8 cellular contexts compared by ENCODE assay signal in the genomic region with DNA sequence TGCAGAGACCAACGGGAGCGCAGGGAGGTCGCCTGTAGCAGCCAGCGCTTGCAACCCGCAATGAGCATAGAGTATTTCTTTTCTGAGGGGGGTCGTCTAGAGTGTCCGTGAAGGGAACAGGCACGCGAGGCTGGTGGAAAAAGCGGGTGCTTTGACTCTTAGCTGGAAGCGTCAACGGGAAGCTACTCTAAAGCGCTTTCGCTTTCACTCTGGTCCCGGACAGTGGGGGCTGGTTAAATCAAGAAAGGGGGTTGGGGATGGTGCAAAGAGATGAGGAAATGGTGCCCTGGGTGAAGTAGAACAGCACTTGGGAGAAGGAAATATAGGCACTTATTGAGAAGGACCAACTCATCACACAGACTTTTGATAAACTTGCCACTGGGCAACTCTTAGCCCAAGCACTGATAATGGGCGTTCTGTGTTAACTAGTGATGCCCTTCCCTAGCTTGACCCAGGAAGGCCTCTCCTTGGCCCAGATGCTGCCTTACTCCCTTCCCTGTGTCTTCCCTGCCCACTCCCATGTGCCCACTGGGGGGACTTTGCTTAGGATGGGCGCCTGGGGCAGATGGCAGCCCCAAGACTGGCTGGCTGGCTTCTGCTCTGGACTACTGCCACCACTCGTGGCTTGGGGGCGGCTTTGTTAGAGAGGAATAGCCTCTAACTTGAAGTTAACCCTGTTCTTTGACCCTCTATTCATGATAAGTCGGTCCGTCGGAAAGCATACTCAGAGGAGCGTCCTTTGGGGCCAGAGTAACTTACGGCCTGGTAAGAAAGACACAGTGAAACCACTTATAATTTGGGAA. TPM values are rescaled to one million over a fixed set of nuclear protein-coding genes. Genes with fewer than 3 reads are reported as not detected.
A peak's percentile ranks its signal among the peaks of the same experiment; 100 is the strongest.
DNase-seq lines count a peak whose midpoint lies in the region; TF ChIP-seq lines count a peak whose summit lies in the region.

No MANE protein-coding gene starts in this region.

- H3K9me3 Mint-ChIP-seq in activated T-helper 2 cell treated with anti-CD3 and anti-CD28 coated beads, Interferon-gamma antibody, Interleukin-2, Interleukin-4, amounts not matched to agents 10 μg/mL and 5 μg/mL and 100 μg/mL, durations not matched to agents 14 hours and 24 hours and 36 hours: no peaks in the 10 kb centered on the region

- peak overlapping the region; percentile 97 for H3K27ac Mint-ChIP-seq in activated T-helper 2 cell treated with anti-CD3 and anti-CD28 coated beads, Interferon-gamma antibody, Interleukin-2, Interleukin-4, amounts not matched to agents 10 μg/mL and 5 μg/mL and 100 μg/mL, durations not matched to agents 14 hours and 24 hours and 36 hours

- H3K27me3 ChIP-seq in GM23248 (replicated peaks; ENCODE audit: insufficient read depth) (no peaks in the 10 kb centered on the region), neuron (ENCODE audit: insufficient read depth, low read length) (peaks cover 85% of the 10 kb centered on the region)

- no peaks in the 10 kb centered on the region for H3K27me3 Mint-ChIP-seq in activated T-helper 2 cell treated with anti-CD3 and anti-CD28 coated beads, Interferon-gamma antibody, Interleukin-2, Interleukin-4, amounts not matched to agents 10 μg/mL and 5 μg/mL and 100 μg/mL, durations not matched to agents 14 hours and 24 hours and 36 hours (ENCODE audit: low read depth)

- peaks cover 16% of the 10 kb centered on the region for H3F3A ChIP-seq in GM23248 (ENCODE audit: insufficient read depth)

- peaks cover 82% of the 10 kb centered on the region for H3K36me3 Mint-ChIP-seq in activated T-helper 2 cell treated with anti-CD3 and anti-CD28 coated beads, Interferon-gamma antibody, Interleukin-2, Interleukin-4, amounts not matched to agents 10 μg/mL and 5 μg/mL and 100 μg/mL, durations not matched to agents 14 hours and 24 hours and 36 hours (ENCODE audit: low read depth)

- H3K4me2 ChIP-seq in GM23248 (ENCODE audit: unreplicated experiment): peak overlapping the region; percentile 89

- peak overlapping the region; percentile 99 for H3K4me3 Mint-ChIP-seq in activated T-helper 2 cell treated with anti-CD3 and anti-CD28 coated beads, Interferon-gamma antibody, Interleukin-2, Interleukin-4, amounts not matched to agents 10 μg/mL and 5 μg/mL and 100 μg/mL, durations not matched to agents 14 hours and 24 hours and 36 hours (ENCODE audit: low read depth)

- TF ChIP-seq POLR2A in NB4 (IDR thresholded peaks at IDR 0.05; ENCODE audit: extremely low read depth, insufficient read length): no peak

- H3K27ac ChIP-seq in GM23248: peak overlapping the region; percentile 89

- peaks cover 4% of the 10 kb centered on the region; the same call in 1 of the 2 replicates for H3K36me3 ChIP-seq in GM23248 (ENCODE audit: low read depth)
- no peaks in the 10 kb centered on the region for H3K36me3 ChIP-seq in neuron (ENCODE audit: insufficient read depth, low read length)

- WGBS in GM23248 (ENCODE audit: low coverage in 1 of 2, low lambda C conversion rate in 2 of 2, missing lambda C conversion rate in 2 of 2), 2 experiments: 18 to 24% methylated on average over 23 to 24 of the region's 24 CpGs

- DNase-seq in DMS53 treated with DMSO at 0.1 percent for 48 hours (lab: John Stamatoyannopoulos, UW; ENCODE audit: unreplicated experiment) (peak; percentile 45), GM23248 (peak; percentile 71), NB4 (ENCODE audit: low read depth) (peak; percentile 68), foreskin melanocyte (peak; percentile 41), NCI-H526 (lab: John Stamatoyannopoulos, UW) (no peak), DMS114 treated with DMSO at 0.1 percent for 48 hours (lab: John Stamatoyannopoulos, UW; ENCODE audit: unreplicated experiment) (no peak)
- DNase-seq in activated T-helper 2 cell treated with anti-CD3 and anti-CD28 coated beads, Interferon-gamma antibody, Interleukin-2, Interleukin-4, amounts not matched to agents 10 μg/mL and 5 μg/mL and 100 μg/mL, durations not matched to agents 14 hours and 24 hours and 36 hours (ENCODE audit: low spot score): peak; percentile 63

- H3K9me2 ChIP-seq in GM23248 (ENCODE audit: insufficient read depth): no peaks in the 10 kb centered on the region

- intact Hi-C loops in activated T-helper 2 cell treated with anti-CD3 and anti-CD28 coated beads, Interferon-gamma antibody, Interleukin-2, Interleukin-4, amounts not matched to agents 10 μg/mL and 5 μg/mL and 100 μg/mL, durations not matched to agents 14 hours and 24 hours and 36 hours (cut with micrococcal nuclease): loop anchor here (1.0 to 10.0 kb wide), 2 partner anchors 16 to 460 kb away; a partner anchor contains a TSS

- peaks cover 18% of the 10 kb centered on the region; the same call in 1 of the 2 replicates for H3K79me2 ChIP-seq in GM23248 (ENCODE audit: insufficient read depth)

- H3K4me1 Mint-ChIP-seq in activated T-helper 2 cell treated with anti-CD3 and anti-CD28 coated beads, Interferon-gamma antibody, Interleukin-2, Interleukin-4, amounts not matched to agents 10 μg/mL and 5 μg/mL and 100 μg/mL, durations not matched to agents 14 hours and 24 hours and 36 hours (ENCODE audit: low read depth): peaks cover 63% of the 10 kb centered on the region

- H3K9ac ChIP-seq in GM23248: peak overlapping the region; percentile 80

- no peaks in the 10 kb centered on the region for H4K20me1 ChIP-seq in GM23248 (ENCODE audit: insufficient read depth)

- in situ Hi-C loops in GM23248 (cut with MboI): no loop called here

- H3K4me1 ChIP-seq in GM23248 (ENCODE audit: insufficient read depth) (peaks cover 5% of the 10 kb centered on the region; the same call in 1 of the 2 replicates), neuron (ENCODE audit: insufficient read depth, low read length) (peaks cover 17% of the 10 kb centered on the region)

- H3K9me3 ChIP-seq in GM23248 (ENCODE audit: low read depth) (no peaks in the 10 kb centered on the region), neuron (ENCODE audit: low read length) (no peaks in the 10 kb centered on the region)

- TF ChIP-seq CTCF in NB4 (IDR thresholded peaks at IDR 0.05; ENCODE audit: low read depth, low read length): no peak

- H2AFZ ChIP-seq in GM23248 (peak overlapping the region; percentile 97), neuron (ENCODE audit: low read depth, low read length) (peak overlapping the region; percentile 87)

- H3K4me3 ChIP-seq in GM23248: peak overlapping the region; percentile 97
- peak overlapping the region; percentile 79 for H3K4me3 ChIP-seq in NB4 (ENCODE audit: low read depth, low read length)
- peak overlapping the region; percentile 52 for H3K4me3 ChIP-seq in neuron (ENCODE audit: low read length)

RNA-seq across cellular contexts. Expression of a gene that starts 0.6 kb away (rescaled TPM):
- 3.4 and 5.1 TPM in 2 replicates for total RNA-seq in GM23248 (2014; rRNA removed; shearing (Covaris generic))
- 11.2 and 12.3 TPM in 2 replicates for polyA plus RNA-seq in GM23248 (2016; fragmentation: Nextera tagmentation; extraction: Ambion mirVana)
- total RNA-seq in activated T-helper 2 cell treated with anti-CD3 and anti-CD28 coated beads, Interferon-gamma antibody, Interleukin-2, Interleukin-4, amounts not matched to agents 10 μg/mL and 5 μg/mL and 100 μg/mL, durations not matched to agents 14 hours and 24 hours and 36 hours: 262 and 265 TPM in 2 replicates

RNA-seq across cellular contexts. Expression of a gene that starts 1.1 kb away (rescaled TPM):
- total RNA-seq in GM23248 (2014; rRNA removed; shearing (Covaris generic)): 27.5 and 30.7 TPM in 2 replicates
- 29.8 and 30.7 TPM in 2 replicates for polyA plus RNA-seq in GM23248 (2016; fragmentation: Nextera tagmentation; extraction: Ambion mirVana)
- total RNA-seq in activated T-helper 2 cell treated with anti-CD3 and anti-CD28 coated beads, Interferon-gamma antibody, Interleukin-2, Interleukin-4, amounts not matched to agents 10 μg/mL and 5 μg/mL and 100 μg/mL, durations not matched to agents 14 hours and 24 hours and 36 hours: 276 and 278 TPM in 2 replicates

RNA-seq across cellular contexts. Expression of a gene that starts 10.7 kb away (rescaled TPM):
- 21.6 and 27.2 TPM in 2 replicates for total RNA-seq in GM23248 (2014; rRNA removed; shearing (Covaris generic))
- polyA plus RNA-seq in GM23248 (2016; fragmentation: Nextera tagmentation; extraction: Ambion mirVana): 33.5 and 36.0 TPM in 2 replicates
- total RNA-seq in activated T-helper 2 cell treated with anti-CD3 and anti-CD28 coated beads, Interferon-gamma antibody, Interleukin-2, Interleukin-4, amounts not matched to agents 10 μg/mL and 5 μg/mL and 100 μg/mL, durations not matched to agents 14 hours and 24 hours and 36 hours: 352 and 368 TPM in 2 replicates

RNA-seq across cellular contexts. Expression of a gene that starts 16.0 kb away (rescaled TPM):
- 2.2 and 5.4 TPM in 2 replicates for total RNA-seq in GM23248 (2014; rRNA removed; shearing (Covaris generic))
- 4.6 and 5.1 TPM in 2 replicates for polyA plus RNA-seq in GM23248 (2016; fragmentation: Nextera tagmentation; extraction: Ambion mirVana)
- 142 and 162 TPM in 2 replicates for total RNA-seq in activated T-helper 2 cell treated with anti-CD3 and anti-CD28 coated beads, Interferon-gamma antibody, Interleukin-2, Interleukin-4, amounts not matched to agents 10 μg/mL and 5 μg/mL and 100 μg/mL, durations not matched to agents 14 hours and 24 hours and 36 hours

RNA-seq across cellular contexts. Expression of a gene that starts 37.8 kb away (rescaled TPM):
- total RNA-seq in GM23248 (2014; rRNA removed; shearing (Covaris generic)): not detected in 2 replicates
- not detected in 2 replicates for polyA plus RNA-seq in GM23248 (2016; fragmentation: Nextera tagmentation; extraction: Ambion mirVana)
- 3.1 and 3.6 TPM in 2 replicates for total RNA-seq in activated T-helper 2 cell treated with anti-CD3 and anti-CD28 coated beads, Interferon-gamma antibody, Interleukin-2, Interleukin-4, amounts not matched to agents 10 μg/mL and 5 μg/mL and 100 μg/mL, durations not matched to agents 14 hours and 24 hours and 36 hours

Comparison
In these comparisons a context has a peak if more than half of its experiments do, and no peak if none do; other contexts are left out.
1. DNase-seq: peak in DMS53 treated with DMSO at 0.1 percent for 48 hours (single experiment), GM23248 (single experiment), NB4 (single experiment), activated T-helper 2 cell treated with anti-CD3 and anti-CD28 coated beads, Interferon-gamma antibody, Interleukin-2, Interleukin-4, amounts not matched to agents 10 μg/mL and 5 μg/mL and 100 μg/mL, durations not matched to agents 14 hours and 24 hours and 36 hours (single experiment) and foreskin melanocyte (single experiment); none in NCI-H526 (0 of 2) and DMS114 treated with DMSO at 0.1 percent for 48 hours (single experiment).
2. RNA of a gene that starts 0.6 kb away (total RNA-seq): 262 to 265 TPM in activated T-helper 2 cell treated with anti-CD3 and anti-CD28 coated beads, Interferon-gamma antibody, Interleukin-2, Interleukin-4, amounts not matched to agents 10 μg/mL and 5 μg/mL and 100 μg/mL, durations not matched to agents 14 hours and 24 hours and 36 hours; 3.4 to 5.1 TPM in GM23248; every median in the first group is over 10 times any median in the second.
3. RNA of a gene that starts 10.7 kb away (total RNA-seq): 352 to 368 TPM in activated T-helper 2 cell treated with anti-CD3 and anti-CD28 coated beads, Interferon-gamma antibody, Interleukin-2, Interleukin-4, amounts not matched to agents 10 μg/mL and 5 μg/mL and 100 μg/mL, durations not matched to agents 14 hours and 24 hours and 36 hours; 21.6 to 27.2 TPM in GM23248; every median in the first group is over 10 times any median in the second.
4. Peak in every context shown above with its lines, with median percentiles within 50 percentile points of each other: H3K4me3 ChIP-seq.